24 cellular contexts compared by ENCODE assay signal in the genomic region with DNA sequence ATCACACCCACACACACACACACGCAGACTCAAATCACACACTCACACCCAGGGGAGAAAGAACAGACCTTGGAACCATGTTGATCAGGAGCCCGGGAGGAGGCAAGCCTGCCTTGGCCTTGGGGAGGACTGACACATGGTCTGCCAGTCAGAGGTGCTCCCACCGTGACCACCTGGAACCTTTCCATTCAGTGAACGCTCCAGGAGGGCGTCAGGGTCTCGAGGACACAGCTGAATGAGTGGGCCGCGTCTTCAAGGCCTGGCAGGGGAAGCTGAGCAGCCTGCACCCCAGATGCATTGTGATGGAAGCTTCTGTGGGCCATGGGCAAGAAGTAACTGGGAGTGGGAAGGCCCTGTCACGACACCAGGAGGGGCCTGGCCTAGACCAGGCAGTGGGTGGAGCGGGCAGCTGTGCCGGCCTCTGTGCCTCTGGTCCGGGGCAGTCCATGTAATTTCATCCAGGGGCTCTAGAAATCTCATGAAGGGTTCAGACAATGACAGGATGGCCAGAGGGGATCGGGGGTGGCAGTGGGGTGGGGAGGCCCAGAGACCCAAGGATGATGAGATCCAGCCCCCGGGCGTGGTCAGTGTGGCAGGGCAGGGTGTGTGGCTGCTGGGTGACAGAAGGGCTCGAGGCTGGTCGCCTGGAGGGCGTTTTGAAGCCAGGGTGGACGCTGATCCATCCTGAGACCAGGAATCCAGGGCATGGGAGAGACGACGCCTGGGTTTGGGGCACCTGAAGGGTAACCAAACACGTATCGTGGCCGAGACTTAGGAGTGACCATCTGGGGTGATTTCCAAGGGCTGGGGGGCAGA. TPM values are rescaled to one million over a fixed set of nuclear protein-coding genes. Genes with fewer than 3 reads are reported as not detected.
DNase-seq lines count a peak whose midpoint lies in the region; ATAC-seq and TF ChIP-seq lines count a peak whose summit lies in the region.
"Had no signal": no experiment of that assay in that cellular context is flagged by ENCODE, and none has a peak within 500 bp of the region (broad histone marks: within the 10 kb centered on the region; RNA-seq: fewer than 3 reads in every experiment).

No MANE protein-coding gene starts in this region.

- no peaks in the 10 kb centered on the region for H3K9me3 ChIP-seq in RWPE2 (ENCODE audit: severe bottlenecking)
- peaks cover 0 to 16% (median 11%) of the 10 kb centered on the region in 4 donors for H3K9me3 ChIP-seq in stomach
- H3K9me3 ChIP-seq: BE2C, HAP-1 had no signal

- intact Hi-C loops in stomach (cut with DNase I; ENCODE audit: low total_unique reads) = no loop called here

- no peak for TF ChIP-seq POLR2A in stomach (IDR thresholded peaks at IDR 0.05)

- no peak overlapping the region for H3K4me3 Mint-ChIP-seq in activated CD4-positive, alpha-beta T cell treated with anti-CD3 and anti-CD28 coated beads, Interleukin-2, amount 10 ng/mL, durations not matched to agents 7 days and 5 days
- H3K4me3 Mint-ChIP-seq in natural killer cell treated with Interleukin-12 subunit alpha and Interleukin-12 subunit beta and Interleukin-15 and Interleukin-18, amount 100 ng/mL, for 72 hours = no peak overlapping the region
- H3K4me3 Mint-ChIP-seq: activated naive CD4-positive, alpha-beta T cell treated with anti-CD3 and anti-CD28 coated beads, Interleukin-2, amount 50 U/mL, for 24 hours; memory B cell had no signal

- POLR2A ChIA-PET in activated CD4-positive, alpha-beta T cell treated with anti-CD3 and anti-CD28 coated beads, Interleukin-2, amount 10 ng/mL, durations not matched to agents 7 days and 5 days (lab: Charles Lee) = no interaction called here

- H3K36me3 ChIP-seq in RWPE2 (ENCODE audit: low read depth) (no peaks in the 10 kb centered on the region), stomach (no peaks in the 10 kb centered on the region)
- H3K36me3 ChIP-seq: ascending aorta, BE2C, HAP-1, transverse colon had no signal

- DNase-seq in activated CD4-positive, alpha-beta T cell treated with anti-CD3 and anti-CD28 coated beads, Interleukin-2, amount 10 ng/mL, durations not matched to agents 7 days and 5 days = peak; percentile 4
- no peak for DNase-seq in activated CD4-positive, alpha-beta T cell treated with anti-CD3 and anti-CD28 coated beads, Interleukin-2, amount 50 U/mL, for 48 hours
- DNase-seq in RWPE2 (ENCODE audit: low spot score) = peak; percentile 64
- DNase-seq in natural killer cell treated with Interleukin-12 subunit alpha and Interleukin-12 subunit beta and Interleukin-15 and Interleukin-18, amount 100 ng/mL, for 72 hours (ENCODE audit: low spot score) = peak; percentile 59
- DNase-seq in stomach = peak; percentile 11
- DNase-seq in NCI-H1436 treated with DMSO at 0.1 percent for 48 hours (lab: John Stamatoyannopoulos, UW) = no peak
- no peak for DNase-seq in NCI-H2227 (lab: John Stamatoyannopoulos, UW; ENCODE audit: unreplicated experiment)
- DNase-seq: BE2C; caudate nucleus; dermis blood vessel endothelial cell; NCI-H1436; NCI-H526; occipital lobe; stimulated activated CD4-positive, alpha-beta T cell treated with anti-CD3 and anti-CD28 coated beads, Interleukin-4, amount 100 ng/mL, for 1 hour; stimulated activated naive CD8-positive, alpha-beta T cell treated with anti-CD3 and anti-CD28 coated beads, Interleukin-15, Interleukin-2, amounts not matched to agents 100 U/mL and 50 U/mL, for 24 hours; T-helper 1 cell; transverse colon had no signal

- H3K4me3 ChIP-seq in RWPE2 (ENCODE audit: severe bottlenecking) = no peak overlapping the region
- H3K4me3 ChIP-seq in stomach = no peak overlapping the region
- H3K4me3 ChIP-seq: ascending aorta, GM12878, HAP-1, transverse colon had no signal

- TF ChIP-seq CTCF in RWPE2 (IDR thresholded peaks at IDR 0.05; ENCODE audit: poor library complexity, severe bottlenecking) (no peak), stomach (IDR thresholded peaks at IDR 0.05) (no peak)

- CTCF ChIA-PET in activated CD4-positive, alpha-beta T cell treated with anti-CD3 and anti-CD28 coated beads, Interleukin-2, amount 10 ng/mL, durations not matched to agents 7 days and 5 days (lab: Charles Lee) = interaction anchor here (0.7 to 1.1 kb wide), 2 partner anchors 8 to 804 kb away, joined by 3 read pairs; no protein-coding TSS in a partner anchor

- H3K27me3 ChIP-seq in RWPE2 (ENCODE audit: insufficient read depth, poor library complexity, severe bottlenecking) (no peaks in the 10 kb centered on the region), stomach (peaks cover 0 to 6% (median 0%) of the 10 kb centered on the region in 3 donors)
- H3K27me3 ChIP-seq: ascending aorta, BE2C had no signal

- no peak for TF ChIP-seq EP300 in stomach (IDR thresholded peaks at IDR 0.05)

- H3K27me3 Mint-ChIP-seq in activated CD4-positive, alpha-beta T cell treated with anti-CD3 and anti-CD28 coated beads, Interleukin-2, amount 10 ng/mL, durations not matched to agents 7 days and 5 days = peaks cover 2% of the 10 kb centered on the region
- H3K27me3 Mint-ChIP-seq in natural killer cell treated with Interleukin-12 subunit alpha and Interleukin-12 subunit beta and Interleukin-15 and Interleukin-18, amount 100 ng/mL, for 72 hours = peaks cover 18 to 24% of the 10 kb centered on the region in 2 donors

- H3K27ac ChIP-seq in RWPE2 (ENCODE audit: poor library complexity, severe bottlenecking) (no peak overlapping the region), stomach (no peak overlapping the region)
- H3K27ac ChIP-seq: ascending aorta, transverse colon had no signal

- ATAC-seq in RWPE2 (ENCODE audit: low read depth) (no peak), HG03354 (IDR thresholded peaks at IDR 0.05; ENCODE audit: poor library complexity, severe bottlenecking, unreplicated experiment) (no peak)
- ATAC-seq in natural killer cell treated with Interleukin-12 subunit alpha and Interleukin-12 subunit beta and Interleukin-15 and Interleukin-18, amount 100 ng/mL, for 72 hours = no peak
- ATAC-seq: activated CD4-positive, CD25-positive, alpha-beta regulatory T cell treated with anti-CD3 and anti-CD28 coated beads, Interleukin-2, amount 50 U/mL, for 24 hours; GM12878; stimulated activated naive CD8-positive, alpha-beta T cell treated with anti-CD3 and anti-CD28 coated beads, Interleukin-15, Interleukin-2, amounts not matched to agents 100 U/mL and 50 U/mL, for 24 hours had no signal

- peaks cover 10% of the 10 kb centered on the region for H3K9me3 Mint-ChIP-seq in activated CD4-positive, alpha-beta T cell treated with anti-CD3 and anti-CD28 coated beads, Interleukin-2, amount 10 ng/mL, durations not matched to agents 7 days and 5 days
- no peaks in the 10 kb centered on the region for H3K9me3 Mint-ChIP-seq in natural killer cell treated with Interleukin-12 subunit alpha and Interleukin-12 subunit beta and Interleukin-15 and Interleukin-18, amount 100 ng/mL, for 72 hours

- no peaks in the 10 kb centered on the region for H3K4me1 ChIP-seq in RWPE2 (ENCODE audit: insufficient read depth, poor library complexity, severe bottlenecking)
- H3K4me1 ChIP-seq in stomach = no peaks in the 10 kb centered on the region
- H3K4me1 ChIP-seq: ascending aorta, BE2C, HAP-1, transverse colon had no signal

- H3K36me3 Mint-ChIP-seq in activated CD4-positive, alpha-beta T cell treated with anti-CD3 and anti-CD28 coated beads, Interleukin-2, amount 10 ng/mL, durations not matched to agents 7 days and 5 days (ENCODE audit: low read depth) = no peaks in the 10 kb centered on the region
- H3K36me3 Mint-ChIP-seq in natural killer cell treated with Interleukin-12 subunit alpha and Interleukin-12 subunit beta and Interleukin-15 and Interleukin-18, amount 100 ng/mL, for 72 hours = peaks cover 7% of the 10 kb centered on the region

- WGBS in stomach, 5 donors = 83 to 91% (median 89%) methylated on average over 20 to 24 of the region's 24 CpGs

- H3K4me1 Mint-ChIP-seq in activated CD4-positive, alpha-beta T cell treated with anti-CD3 and anti-CD28 coated beads, Interleukin-2, amount 10 ng/mL, durations not matched to agents 7 days and 5 days = no peaks in the 10 kb centered on the region
- no peaks in the 10 kb centered on the region for H3K4me1 Mint-ChIP-seq in natural killer cell treated with Interleukin-12 subunit alpha and Interleukin-12 subunit beta and Interleukin-15 and Interleukin-18, amount 100 ng/mL, for 72 hours (ENCODE audit: low read depth in 2 of 2)
- H3K4me1 Mint-ChIP-seq: memory B cell had no signal

- H3K27ac Mint-ChIP-seq in activated CD4-positive, alpha-beta T cell treated with anti-CD3 and anti-CD28 coated beads, Interleukin-2, amount 10 ng/mL, durations not matched to agents 7 days and 5 days = no peak overlapping the region
- H3K27ac Mint-ChIP-seq in natural killer cell treated with Interleukin-12 subunit alpha and Interleukin-12 subunit beta and Interleukin-15 and Interleukin-18, amount 100 ng/mL, for 72 hours = no peak overlapping the region
- H3K27ac Mint-ChIP-seq: activated naive CD4-positive, alpha-beta T cell treated with anti-CD3 and anti-CD28 coated beads, Interleukin-2, amount 50 U/mL, for 24 hours; memory B cell had no signal

RNA-seq across cellular contexts. Expression of gene IGF2, which starts 53.7 kb away (rescaled TPM):
- under 1 TPM; 0.07 to 0.08 TPM for total RNA-seq in activated CD4-positive, alpha-beta T cell treated with anti-CD3 and anti-CD28 coated beads, Interleukin-2, amount 10 ng/mL, durations not matched to agents 7 days and 5 days
- total RNA-seq in natural killer cell treated with Interleukin-12 subunit alpha and Interleukin-12 subunit beta and Interleukin-15 and Interleukin-18, amount 100 ng/mL, for 72 hours = under 1 TPM in 1 of 2 donors, not detected in 1; 0.17 TPM
- 100 to 1,000 TPM in 1 of 5 donors, 10 to 100 TPM in 3, 1 to 10 TPM in 1; 5.2 to 164 (median 29.2) TPM for total RNA-seq in stomach
- 1 to 10 TPM; 3.8 to 9.6 (median 5.2) TPM for polyA plus RNA-seq in stomach
- polyA plus RNA-seq: GM12878 had no signal

Comparison
In these comparisons a context has a peak if more than half of its experiments do, and no peak if none do; other contexts are left out.
1. DNase-seq: peak in activated CD4-positive, alpha-beta T cell treated with anti-CD3 and anti-CD28 coated beads, Interleukin-2, amount 10 ng/mL, durations not matched to agents 7 days and 5 days (single experiment), RWPE2 (single experiment), natural killer cell treated with Interleukin-12 subunit alpha and Interleukin-12 subunit beta and Interleukin-15 and Interleukin-18, amount 100 ng/mL, for 72 hours (single experiment) and stomach (single experiment); none in activated CD4-positive, alpha-beta T cell treated with anti-CD3 and anti-CD28 coated beads, Interleukin-2, amount 50 U/mL, for 48 hours (0 of 2), NCI-H1436 treated with DMSO at 0.1 percent for 48 hours (single experiment) and NCI-H2227 (single experiment).
2. RNA of gene IGF2, which starts 53.7 kb away (total RNA-seq): 5.2 to 164 TPM in stomach; 0.17 TPM in natural killer cell treated with Interleukin-12 subunit alpha and Interleukin-12 subunit beta and Interleukin-15 and Interleukin-18, amount 100 ng/mL, for 72 hours and 0.07 to 0.08 TPM in activated CD4-positive, alpha-beta T cell treated with anti-CD3 and anti-CD28 coated beads, Interleukin-2, amount 10 ng/mL, durations not matched to agents 7 days and 5 days; every median in the first group is over 4 times any median in the second.